21 cellular contexts compared by ENCODE assay signal in the genomic region with DNA sequence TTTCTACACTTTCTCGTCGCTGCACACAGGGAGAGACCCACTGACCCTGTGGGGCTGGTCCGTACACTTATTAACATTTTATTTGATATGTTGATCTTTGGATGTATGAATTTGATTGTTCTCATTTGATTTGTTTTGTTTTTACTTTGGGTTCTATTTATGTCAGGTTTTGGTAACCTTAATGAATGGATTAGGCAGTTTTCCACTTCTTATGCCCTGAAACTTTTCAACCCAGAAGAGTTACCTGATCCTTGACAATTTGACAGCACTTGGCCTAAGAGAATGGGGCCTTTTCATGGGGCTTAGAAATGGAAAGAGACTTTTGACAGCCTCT. TPM values are rescaled to one million over a fixed set of nuclear protein-coding genes. Genes with fewer than 3 reads are reported as not detected.
DNase-seq lines count a peak whose midpoint lies in the region; ATAC-seq, FAIRE-seq and TF ChIP-seq lines count a peak whose summit lies in the region.
"Had no signal": no experiment of that assay in that cellular context is flagged by ENCODE, and none has a peak within 500 bp of the region (broad histone marks: within the 10 kb centered on the region; RNA-seq: fewer than 3 reads in every experiment).

No MANE protein-coding gene starts in this region.

- H2AFZ ChIP-seq in K562 (ENCODE audit: low read depth, low read length), result peak overlapping the region; percentile 75
- H2AFZ ChIP-seq: GM23248 had no signal

- no peak for TF ChIP-seq EP300 in K562 (IDR thresholded peaks at IDR 0.05; ENCODE audit: low read length)

- H3K4me1 ChIP-seq in BLaER1 treated with 17β-estradiol and CSF1 and Interleukin-3, amounts not matched to agents 10 nM and 100 nM, result peaks cover 11 to 34% (median 28%) of the 10 kb centered on the region in 10 experiments; a peak in 19 of 20 replicates
- peaks cover 9 to 19% of the 10 kb centered on the region in 2 experiments for H3K4me1 ChIP-seq in K562 (replicated peaks in 1 of 2; ENCODE audit: control insufficient read depth in 2 of 2, insufficient read depth in 2 of 2, low read length in 2 of 2)
- H3K4me1 ChIP-seq: BE2C had no signal

- H3K27me3 Mint-ChIP-seq in nephron (ENCODE audit: low read depth), result peaks cover 17% of the 10 kb centered on the region

- POLR2A ChIA-PET in K562 (lab: Yijun Ruan, JAX), result interaction anchor here (1.1 to 1.3 kb wide), 3 partner anchors 15 to 69 kb away, joined by 3 read pairs; no protein-coding TSS in a partner anchor

- H3K36me3 ChIP-seq in BLaER1 treated with 17β-estradiol and CSF1 and Interleukin-3, amounts not matched to agents 10 nM and 100 nM, result no peaks in the 10 kb centered on the region
- no peaks in the 10 kb centered on the region for H3K36me3 ChIP-seq in H7 (replicated peaks; ENCODE audit: control insufficient read depth, insufficient read depth, low read length)
- no peaks in the 10 kb centered on the region for H3K36me3 ChIP-seq in K562 (ENCODE audit: control insufficient read depth, insufficient read depth, low read length)
- H3K36me3 ChIP-seq: BE2C had no signal

- in situ Hi-C loops in K562 (cut with MboI), result loop anchor here (5.0 kb wide), 1 partner anchor 190 kb away; no protein-coding TSS in a partner anchor

- no peaks in the 10 kb centered on the region for H3K9me1 ChIP-seq in K562 (ENCODE audit: control insufficient read depth, insufficient read depth, low read length)

- TF ChIP-seq CTCF in K562 (IDR thresholded peaks at IDR 0.05 in 2 of 3, conservative IDR thresholded peaks at IDR 0.05 in 1 of 3; ENCODE audit: insufficient read depth in 2 of 3, low read depth in 1 of 3, low read length in 3 of 3), result no peak
- no peak for TF ChIP-seq CTCF in nephron (IDR thresholded peaks at IDR 0.05; ENCODE audit: unreplicated experiment in 3 of 3)

- H3K27ac ChIP-seq in BLaER1 treated with 17β-estradiol and CSF1 and Interleukin-3, amounts not matched to agents 10 nM and 100 nM, result no peak overlapping the region
- H3K27ac ChIP-seq in K562 (ENCODE audit: extremely low read depth, low read depth, low read length), result peak overlapping the region; percentile 65; the same call in 2 of the 3 replicates
- H3K27ac ChIP-seq: GM23248, SK-N-MC had no signal

- no peak overlapping the region for H3K4me3 ChIP-seq in BLaER1 treated with 17β-estradiol and CSF1 and Interleukin-3, amounts not matched to agents 10 nM and 100 nM
- H3K4me3 ChIP-seq in H7 (ENCODE audit: insufficient read depth, low read depth, low read length), result peak overlapping the region; percentile 12; the same call in 1 of the 2 replicates
- H3K4me3 ChIP-seq in K562, result peak overlapping the region; percentile 31
- H3K4me3 ChIP-seq: GM23248, SK-N-MC had no signal

- H4K20me1 ChIP-seq in BLaER1 treated with 17β-estradiol and CSF1 and Interleukin-3, amounts not matched to agents 10 nM and 100 nM, result no peaks in the 10 kb centered on the region
- no peaks in the 10 kb centered on the region for H4K20me1 ChIP-seq in K562 (replicated peaks; ENCODE audit: control insufficient read depth, insufficient read depth, low read length)

- peaks cover 23% of the 10 kb centered on the region for H3K79me2 ChIP-seq in K562 (ENCODE audit: control insufficient read depth, insufficient read depth, low read length)

- no peak for TF ChIP-seq RAD21 in K562 (CRISPR knock-in tag; conservative IDR thresholded peaks at IDR 0.05 in 1 of 2, IDR thresholded peaks at IDR 0.05 in 1 of 2)

- no peak overlapping the region for H3K9ac ChIP-seq in BLaER1 treated with 17β-estradiol and CSF1 and Interleukin-3, amounts not matched to agents 10 nM and 100 nM
- peak overlapping the region in 1 of 2 experiments; percentile 54; a peak in 2 of 4 replicates for H3K9ac ChIP-seq in K562 (ENCODE audit: insufficient read depth in 1 of 2, low read depth in 2 of 2, low read length in 2 of 2)
- H3K9ac ChIP-seq: GM23248 had no signal

- H3K4me3 Mint-ChIP-seq in nephron, result peak overlapping the region; percentile 63 to 76 (median 65)

- H3K4me1 Mint-ChIP-seq in nephron, result peaks cover 21% of the 10 kb centered on the region

- no peak for TF ChIP-seq POLR2A in K562 (conservative IDR thresholded peaks at IDR 0.05)

- WGBS in K562 (ENCODE audit: insufficient coverage, low coverage, missing lambda C conversion rate), result 18% methylated on average over 3 of the region's 3 CpGs

- CTCF ChIA-PET in K562 (lab: Yijun Ruan, JAX; ENCODE audit: low intra/inter-chr PET ratio), result no interaction called here

- H3K36me3 Mint-ChIP-seq in nephron (ENCODE audit: low read depth), result no peaks in the 10 kb centered on the region
- H3K36me3 Mint-ChIP-seq: CD4-positive, alpha-beta memory T cell had no signal

- no peaks in the 10 kb centered on the region for H3K9me3 ChIP-seq in BLaER1 treated with 17β-estradiol and CSF1 and Interleukin-3, amounts not matched to agents 10 nM and 100 nM (replicated peaks in 1 of 11)
- H3K9me3 ChIP-seq in K562 (replicated peaks; ENCODE audit: control insufficient read depth, insufficient read depth, low read depth, low read length), result no peaks in the 10 kb centered on the region
- H3K9me3 ChIP-seq: BE2C had no signal

- peaks cover 30 to 40% (median 35%) of the 10 kb centered on the region in 11 experiments for H3K27me3 ChIP-seq in BLaER1 treated with 17β-estradiol and CSF1 and Interleukin-3, amounts not matched to agents 10 nM and 100 nM
- H3K27me3 ChIP-seq in H7 (ENCODE audit: control insufficient read depth, insufficient read depth, low read length) (peaks cover 4% of the 10 kb centered on the region; the same call in 1 of the 2 replicates), K562 (ENCODE audit: control insufficient read depth in 2 of 2, insufficient read depth in 2 of 2, low read length in 2 of 2) (no peaks in the 10 kb centered on the region)
- H3K27me3 ChIP-seq: BE2C had no signal

- H3K9me3 Mint-ChIP-seq in nephron, result no peaks in the 10 kb centered on the region

- no TSS peak for BruUV-seq in K562 (replicated peaks; lab: Mats Ljungman, UMichigan)

- no peak for FAIRE-seq in K562 (lab: Jason Lieb, UNC)
- FAIRE-seq: A204.1, D721Med had no signal

- no peak for DNase-seq in H7
- no peak for DNase-seq in K562 (ENCODE audit: extremely low read depth in 1 of 4, low spot score in 3 of 4)
- no peak for DNase-seq in Right ventricle myocardium superior
- no peak for DNase-seq in activated effector memory CD4-positive, alpha-beta T cell treated with anti-CD3 and anti-CD28 coated beads, Interleukin-2, amount 50 U/mL, for 16 hours
- DNase-seq in NCI-H146 (lab: John Stamatoyannopoulos, UW), result no peak
- DNase-seq in COLO829 (ENCODE audit: low spot score), result no peak
- DNase-seq: BE2C; CD4-positive, alpha-beta memory T cell; GM23248; NCI-H1105; NCI-H1694 treated with DMSO at 0.1 percent for 48 hours; NCI-H2107; NCI-H510A treated with DMSO at 0.1 percent for 48 hours; NCI-H774; OCI-M1; SHP77 had no signal

- intact Hi-C loops in K562 (cut with micrococcal nuclease) (loop anchor here (10.0 kb wide), 1 partner anchor 323 kb away; no protein-coding TSS in a partner anchor), Right ventricle myocardium superior (cut with DNase I) (no loop called here)

- peak overlapping the region; percentile 62 to 97 (median 90) for H3K27ac Mint-ChIP-seq in nephron
- H3K27ac Mint-ChIP-seq: CD4-positive, alpha-beta memory T cell had no signal

- no peak for ATAC-seq in K562
- no peak for ATAC-seq in Right ventricle myocardium superior (ENCODE audit: poor library complexity)

- H3K4me2 ChIP-seq in BLaER1 treated with 17β-estradiol and CSF1 and Interleukin-3, amounts not matched to agents 10 nM and 100 nM, result peak overlapping the region; percentile 47 to 90 (median 85); a peak in 21 of 22 replicates
- peak overlapping the region; percentile 70 for H3K4me2 ChIP-seq in K562 (ENCODE audit: insufficient read depth, low read length)

RNA-seq across cellular contexts. Expression of a gene that starts 23.6 kb away (rescaled TPM):
- not detected in 2 replicates for total RNA-seq in H7 (2014; rRNA removed; shearing (Covaris generic))
- total RNA-seq in K562 (2011; cell fraction: chromatin; rRNA removed; ENCODE audit: low replicate concordance), result not detected in 2 replicates
- not detected in 2 replicates for total RNA-seq in K562 (2011; cell fraction: nucleolus; rRNA removed)
- total RNA-seq in K562 (2011; cell fraction: nucleoplasm; rRNA removed), result not detected in 2 replicates
- total RNA-seq in K562 (2014; rRNA removed), result not detected in 2 replicates
- total RNA-seq in K562 (2014; rRNA removed; fragmentation: Illumina TruSeq; extraction: Trizol), result not detected in 2 replicates
- not detected in 2 replicates for total RNA-seq in K562 (2015; rRNA removed; fragmentation: Illumina TruSeq; extraction: Trizol)
- total RNA-seq in K562 (2021), result not detected in 2 replicates
- polyA plus RNA-seq in K562 (2011; rRNA removed), result not detected in 2 replicates
- polyA plus RNA-seq in K562 (2011; cell fraction: cytosol; rRNA removed), result not detected in 2 replicates
- polyA plus RNA-seq in K562 (2011; cell fraction: nucleus; rRNA removed), result not detected in 2 replicates
- not detected in 2 replicates for polyA plus RNA-seq in K562 (2012)
- polyA plus RNA-seq in K562 (2014; fragmentation: Illumina TruSeq; extraction: Trizol), result not detected in 2 replicates
- not detected for polyA plus RNA-seq in K562 (2014; fragmentation: Nextera tagmentation; extraction: Ambion mirVana)
- not detected in 2 replicates for polyA plus RNA-seq in K562 (2014; rRNA removed)
- polyA minus RNA-seq in K562 (2011; rRNA and poly(A)+ RNA removed), result not detected in 2 replicates
- not detected in 2 replicates for polyA minus RNA-seq in K562 (2011; cell fraction: cytosol; rRNA and poly(A)+ RNA removed)
- not detected in 2 replicates for polyA minus RNA-seq in K562 (2011; cell fraction: nucleus; rRNA and poly(A)+ RNA removed)
- not detected for total RNA-seq in Right ventricle myocardium superior
- total RNA-seq: CD4-positive, alpha-beta memory T cell; GM23248 had no signal
- polyA plus RNA-seq: CD4-positive, alpha-beta memory T cell; GM23248 had no signal

RNA-seq across cellular contexts. Expression of a gene that starts 33.7 kb away (rescaled TPM):
- total RNA-seq in H7 (2014; rRNA removed; shearing (Covaris generic)), result not detected in 2 replicates
- not detected in 2 replicates for total RNA-seq in K562 (2011; cell fraction: chromatin; rRNA removed; ENCODE audit: low replicate concordance)
- not detected in 2 replicates for total RNA-seq in K562 (2011; cell fraction: nucleolus; rRNA removed)
- 0.22 TPM in 1 of 2 replicates, not detected in the other for total RNA-seq in K562 (2011; cell fraction: nucleoplasm; rRNA removed)
- total RNA-seq in K562 (2014; rRNA removed) (not detected in 2 replicates), K562 (2014; rRNA removed; fragmentation: Illumina TruSeq; extraction: Trizol) (0.18 TPM in 1 of 2 replicates, not detected in the other), K562 (2015; rRNA removed; fragmentation: Illumina TruSeq; extraction: Trizol) (not detected in 2 replicates), K562 (2021) (not detected in 2 replicates), Right ventricle myocardium superior (not detected)
- polyA plus RNA-seq in K562 (2011; rRNA removed) (not detected in 2 replicates), K562 (2014; fragmentation: Illumina TruSeq; extraction: Trizol) (not detected in 2 replicates), K562 (2014; fragmentation: Nextera tagmentation; extraction: Ambion mirVana) (under 1 TPM in 1 of 2 experiments, not detected in 1; 0.15 TPM), K562 (2014; rRNA removed) (0.07 TPM in 1 of 2 replicates, not detected in the other)
- polyA plus RNA-seq in K562 (2011; cell fraction: cytosol; rRNA removed), result not detected in 2 replicates
- not detected in 2 replicates for polyA plus RNA-seq in K562 (2011; cell fraction: nucleus; rRNA removed)
- 0.08 and 1.9 TPM in 2 replicates for polyA plus RNA-seq in K562 (2012)
- polyA minus RNA-seq in K562 (2011; rRNA and poly(A)+ RNA removed), result 0.14 TPM in 1 of 2 replicates, not detected in the other
- polyA minus RNA-seq in K562 (2011; cell fraction: cytosol; rRNA and poly(A)+ RNA removed), result not detected in 2 replicates
- polyA minus RNA-seq in K562 (2011; cell fraction: nucleus; rRNA and poly(A)+ RNA removed), result not detected in 2 replicates
- total RNA-seq: CD4-positive, alpha-beta memory T cell; GM23248 had no signal
- polyA plus RNA-seq: CD4-positive, alpha-beta memory T cell; GM23248 had no signal

RNA-seq across cellular contexts. Expression of a gene that starts 48.7 kb away (rescaled TPM):
- total RNA-seq in H7 (2014; rRNA removed; shearing (Covaris generic)), result 3.0 and 6.5 TPM in 2 replicates
- total RNA-seq in K562 (2011; cell fraction: chromatin; rRNA removed; ENCODE audit: low replicate concordance), result 0.90 and 1.3 TPM in 2 replicates
- total RNA-seq in K562 (2011; cell fraction: nucleolus; rRNA removed), result 0.17 and 0.66 TPM in 2 replicates
- 0.59 and 0.92 TPM in 2 replicates for total RNA-seq in K562 (2011; cell fraction: nucleoplasm; rRNA removed)
- total RNA-seq in K562 (2014; rRNA removed) (0.05 and 0.16 TPM in 2 replicates), K562 (2014; rRNA removed; fragmentation: Illumina TruSeq; extraction: Trizol) (0.25 and 0.32 TPM in 2 replicates), K562 (2015; rRNA removed; fragmentation: Illumina TruSeq; extraction: Trizol) (0.29 and 0.30 TPM in 2 replicates), K562 (2021) (0.22 and 0.34 TPM in 2 replicates), Right ventricle myocardium superior (2.1 TPM)
- polyA plus RNA-seq in K562 (2011; rRNA removed) (0.24 and 0.49 TPM in 2 replicates), K562 (2014; fragmentation: Illumina TruSeq; extraction: Trizol) (0.18 and 0.19 TPM in 2 replicates), K562 (2014; fragmentation: Nextera tagmentation; extraction: Ambion mirVana) (under 1 TPM in 1 of 2 experiments, not detected in 1; 0.08 TPM), K562 (2014; rRNA removed) (0.17 and 0.38 TPM in 2 replicates)
- 0.21 TPM in 1 of 2 replicates, not detected in the other for polyA plus RNA-seq in K562 (2011; cell fraction: cytosol; rRNA removed)
- 0.36 and 0.72 TPM in 2 replicates for polyA plus RNA-seq in K562 (2011; cell fraction: nucleus; rRNA removed)
- polyA plus RNA-seq in K562 (2012), result 0.25 and 0.29 TPM in 2 replicates
- 0.25 and 1.1 TPM in 2 replicates for polyA minus RNA-seq in K562 (2011; rRNA and poly(A)+ RNA removed)
- not detected in 2 replicates for polyA minus RNA-seq in K562 (2011; cell fraction: cytosol; rRNA and poly(A)+ RNA removed)
- 0.40 and 1.4 TPM in 2 replicates for polyA minus RNA-seq in K562 (2011; cell fraction: nucleus; rRNA and poly(A)+ RNA removed)
- polyA plus RNA-seq: CD4-positive, alpha-beta memory T cell had no signal

Comparison
In these comparisons a context has a peak if more than half of its experiments do, and no peak if none do; other contexts are left out.
1. H3K4me3 ChIP-seq: peak in H7 (single experiment) and K562 (single experiment); none in BLaER1 treated with 17β-estradiol and CSF1 and Interleukin-3, amounts not matched to agents 10 nM and 100 nM (0 of 10).